9 cellular contexts compared by ENCODE assay signal in the genomic region with DNA sequence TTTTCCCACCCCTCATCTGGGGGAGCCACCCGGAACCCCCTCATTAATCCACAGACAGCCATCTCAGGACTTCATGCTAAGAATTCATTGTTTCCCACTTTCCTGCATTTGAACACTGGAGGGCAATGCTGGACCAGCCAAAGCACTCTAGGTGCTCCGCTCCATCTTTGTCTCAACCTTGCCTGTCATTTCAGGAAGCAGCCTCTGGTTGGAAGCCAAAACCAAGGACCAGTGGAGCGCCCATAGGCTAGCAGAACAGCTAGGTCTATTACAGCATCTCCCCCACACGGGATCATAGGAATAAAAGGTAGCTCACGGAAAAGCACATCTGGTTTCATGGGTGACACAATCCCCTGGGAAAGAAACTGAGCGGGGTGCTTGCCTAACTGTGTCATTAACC.
DNase-seq lines count a peak whose midpoint lies in the region; ATAC-seq, FAIRE-seq and TF ChIP-seq lines count a peak whose summit lies in the region.
"Had no signal": no experiment of that assay in that cellular context is flagged by ENCODE, and none has a peak within 500 bp of the region (broad histone marks: within the 10 kb centered on the region; RNA-seq: fewer than 3 reads in every experiment).

No MANE protein-coding gene starts in this region.

- H3K4me1 ChIP-seq in OCI-LY3 (ENCODE audit: low read length) (peaks cover 38% of the 10 kb centered on the region), H1 (replicated peaks in 1 of 4; ENCODE audit: control insufficient read depth in 3 of 4, insufficient read depth in 4 of 4, low read length in 3 of 4) (no peaks in the 10 kb centered on the region), uterus (no peaks in the 10 kb centered on the region)

- no peak overlapping the region for H4K91ac ChIP-seq in H1 (replicated peaks; ENCODE audit: insufficient read length, low read length)

- no peak overlapping the region for H2BK20ac ChIP-seq in H1 (ENCODE audit: low read length)

- H3K23me2 ChIP-seq in H1 (ENCODE audit: low read depth, low read length): no peaks in the 10 kb centered on the region

- H4K20me1 ChIP-seq in OCI-LY3 (ENCODE audit: insufficient read depth, low read length): no peaks in the 10 kb centered on the region
- H4K20me1 ChIP-seq in H1 (replicated peaks in 1 of 2; ENCODE audit: control insufficient read depth in 1 of 2, insufficient read depth in 2 of 2, low read length in 2 of 2): no peaks in the 10 kb centered on the region

- H3K14ac ChIP-seq in H1 (ENCODE audit: insufficient read length): no peak overlapping the region

- H3K36me3 ChIP-seq in OCI-LY3 (replicated peaks; ENCODE audit: low read depth, low read length): no peaks in the 10 kb centered on the region
- no peaks in the 10 kb centered on the region for H3K36me3 ChIP-seq in H1 (ENCODE audit: control insufficient read depth in 2 of 4, insufficient read depth in 4 of 4, low read length in 3 of 4)
- no peaks in the 10 kb centered on the region for H3K36me3 ChIP-seq in uterus

- no peak overlapping the region for H2BK5ac ChIP-seq in H1 (ENCODE audit: low read depth, low read length)

- H3K4me3 ChIP-seq in OCI-LY3 (ENCODE audit: low read length) (peak overlapping the region; percentile 47), H1 (ENCODE audit: extremely low read depth in 1 of 4, insufficient read depth in 2 of 4, low read depth in 3 of 4, low read length in 4 of 4) (no peak overlapping the region), uterus (no peak overlapping the region)

- H3K9me3 ChIP-seq in OCI-LY3 (ENCODE audit: insufficient read depth, low read length) (no peaks in the 10 kb centered on the region), H1 (ENCODE audit: insufficient read depth in 2 of 2, low read depth in 1 of 2, low read length in 1 of 2) (no peaks in the 10 kb centered on the region), uterus (no peaks in the 10 kb centered on the region)

- peak overlapping the region; percentile 57; the same call in 1 of the 2 replicates for H2AFZ ChIP-seq in OCI-LY3 (ENCODE audit: low read depth, low read length)
- H2AFZ ChIP-seq in H1 (ENCODE audit: low read length): no peak overlapping the region

- DNase-seq in DMS79 (lab: John Stamatoyannopoulos, UW): peak; percentile 2
- DNase-seq in H1 (ENCODE audit: low read depth in 1 of 2, low spot score in 2 of 2): peak in 1 of 2 experiments; percentile 41
- peak; percentile 84 to 86 for DNase-seq in lung microvascular endothelial cell (ENCODE audit: low read depth in 2 of 2)
- peak; percentile 49 to 72 for DNase-seq in uterus
- DNase-seq in stimulated activated naive CD4-positive, alpha-beta T cell (lab: John Stamatoyannopoulos, UW): no peak
- no peak for DNase-seq in stimulated activated naive CD4-positive, alpha-beta T cell treated with Interleukin-2 at 50 U/mL for 16 hours (lab: John Stamatoyannopoulos, UW)

- H3K23ac ChIP-seq in H1 (ENCODE audit: insufficient read length): no peak overlapping the region

- no peak for TF ChIP-seq POLR2A in H1 (IDR thresholded peaks at IDR 0.05; ENCODE audit: control extremely low read depth in 1 of 2, low read depth in 2 of 2, low read length in 2 of 2)
- TF ChIP-seq POLR2A in uterus (IDR thresholded peaks at IDR 0.05): no peak

- no peak overlapping the region for H3K27ac ChIP-seq in OCI-LY3 (ENCODE audit: low read length)
- H3K27ac ChIP-seq in H1 (ENCODE audit: low read depth, low read length): no peak overlapping the region
- no peak overlapping the region for H3K27ac ChIP-seq in uterus

- 62% methylated on average over 6 of the region's 6 CpGs; no CpG with 5 or more reads in 1 of the 2 experiments for WGBS in H1 (ENCODE audit: extremely low coverage in 1 of 2, insufficient coverage in 1 of 2, insufficient read length in 1 of 2, insufficient replicate concordance in 2 of 2, low coverage in 1 of 2, low lambda C conversion rate in 2 of 2, missing lambda C conversion rate in 1 of 2), 2 experiments

- H3K4ac ChIP-seq in H1 (replicated peaks; ENCODE audit: insufficient read length, low read depth, low read length): no peak overlapping the region

- no peak overlapping the region for H3K18ac ChIP-seq in H1 (ENCODE audit: extremely low read depth, low read length)

- no peak for FAIRE-seq in H1 (lab: Jason Lieb, UNC)
- FAIRE-seq: TTC549 had no signal

- no peak overlapping the region for H2BK12ac ChIP-seq in H1 (ENCODE audit: low read depth, low read length)

- no peak overlapping the region for H2BK15ac ChIP-seq in H1 (ENCODE audit: low read length)

- POLR2A ChIA-PET in H1 (lab: Charles Lee; ENCODE audit: partially characterized antibody): no interaction called here

- H4K8ac ChIP-seq in H1 (ENCODE audit: extremely low read depth, insufficient read depth, low read length): no peak overlapping the region

- TF ChIP-seq RAD21 in H1 (IDR thresholded peaks at IDR 0.05 in 1 of 2, conservative IDR thresholded peaks at IDR 0.05 in 1 of 2; ENCODE audit: low read depth in 2 of 2, low read length in 2 of 2): peak; percentile 93 to 95

- H3K27me3 ChIP-seq in OCI-LY3 (ENCODE audit: low read depth, low read length) (0 out of 2 replicates have a peak, but pooled peaks cover 6% of the 10 kb centered on the region), H1 (replicated peaks in 1 of 4; ENCODE audit: control insufficient read depth in 3 of 4, extremely low read depth in 1 of 4, insufficient read depth in 3 of 4, low read length in 3 of 4) (no peaks in the 10 kb centered on the region), uterus (no peaks in the 10 kb centered on the region)

- no peak overlapping the region for H4K5ac ChIP-seq in H1 (ENCODE audit: insufficient read length, low read depth, low read length)

- CTCF ChIA-PET in H1 (lab: Charles Lee; ENCODE audit: partially characterized antibody): interaction anchor here (0.6 to 6.5 kb wide), 21 partner anchors 13 to 461 kb away, joined by 3 to 142 read pairs (median 4); no protein-coding TSS in a partner anchor

- ATAC-seq in HG02678 (IDR thresholded peaks at IDR 0.05; ENCODE audit: unreplicated experiment): peak; percentile 40

- H3K79me2 ChIP-seq in OCI-LY3 (ENCODE audit: low read length) (no peaks in the 10 kb centered on the region), H1 (ENCODE audit: control insufficient read depth in 1 of 2, insufficient read depth in 2 of 2, low read length in 2 of 2) (no peaks in the 10 kb centered on the region)

- TF ChIP-seq CTCF in OCI-LY3 (IDR thresholded peaks at IDR 0.05; ENCODE audit: low read depth, low read length) (peak; percentile 90), H1 (IDR thresholded peaks at IDR 0.05; ENCODE audit: control extremely low read depth in 1 of 3, insufficient read depth in 1 of 3, low read depth in 1 of 3, low read length in 3 of 3) (peak; percentile 48 to 94 (median 77)), uterus (IDR thresholded peaks at IDR 0.05) (peak; percentile 69 to 87 (median 80))

- no peak overlapping the region for H3K56ac ChIP-seq in H1 (replicated peaks; ENCODE audit: insufficient read length, low read depth, low read length)

- H2BK120ac ChIP-seq in H1 (replicated peaks; ENCODE audit: low read depth, low read length): no peak overlapping the region

- H3K9ac ChIP-seq in OCI-LY3 (ENCODE audit: low read length): peak overlapping the region; percentile 37; the same call in 1 of the 2 replicates
- H3K9ac ChIP-seq in H1 (replicated peaks in 1 of 4; ENCODE audit: extremely low read depth in 1 of 4, low read depth in 3 of 4, low read length in 3 of 4): no peak overlapping the region

- intact Hi-C loops in uterus (cut with DNase I; ENCODE audit: low total_unique reads): loop anchor here (5.0 to 10.0 kb wide), 2 partner anchors 83 to 165 kb away; no protein-coding TSS in a partner anchor

- TF ChIP-seq EP300 in H1 (IDR thresholded peaks at IDR 0.05; ENCODE audit: borderline replicate concordance in 1 of 2, low read depth in 2 of 2, low read length in 2 of 2): no peak

- H3K4me2 ChIP-seq in OCI-LY3 (ENCODE audit: low read length): peak overlapping the region; percentile 77
- no peak overlapping the region for H3K4me2 ChIP-seq in H1 (ENCODE audit: insufficient read depth in 1 of 2, low read depth in 2 of 2, low read length in 2 of 2)

- H2AK5ac ChIP-seq in H1 (ENCODE audit: low read depth, low read length): no peak overlapping the region

- no peaks in the 10 kb centered on the region for H3K79me1 ChIP-seq in H1 (ENCODE audit: low read depth, low read length)

TF ChIP-seq in H1, 55 proteins besides CTCF, POLR2A, EP300 and RAD21:
- TF ChIP-seq TAF1 (IDR thresholded peaks at IDR 0.05; ENCODE audit: low read depth, low read length): no peak
- TF ChIP-seq YY1 (IDR thresholded peaks at IDR 0.05; ENCODE audit: low read depth, low read length): peak; percentile 71; the same call in 1 of the 2 replicates

Comparison
In these comparisons a context has a peak if more than half of its experiments do, and no peak if none do; other contexts are left out.
1. DNase-seq: peak in DMS79 (single experiment), lung microvascular endothelial cell (2 of 2) and uterus (2 of 2); none in stimulated activated naive CD4-positive, alpha-beta T cell (0 of 6) and stimulated activated naive CD4-positive, alpha-beta T cell treated with Interleukin-2 at 50 U/mL for 16 hours (single experiment).
2. Peak in every context shown above with its lines, with median percentiles within 50 percentile points of each other: CTCF ChIP-seq.